8 cellular contexts compared by ENCODE assay signal in the genomic region with DNA sequence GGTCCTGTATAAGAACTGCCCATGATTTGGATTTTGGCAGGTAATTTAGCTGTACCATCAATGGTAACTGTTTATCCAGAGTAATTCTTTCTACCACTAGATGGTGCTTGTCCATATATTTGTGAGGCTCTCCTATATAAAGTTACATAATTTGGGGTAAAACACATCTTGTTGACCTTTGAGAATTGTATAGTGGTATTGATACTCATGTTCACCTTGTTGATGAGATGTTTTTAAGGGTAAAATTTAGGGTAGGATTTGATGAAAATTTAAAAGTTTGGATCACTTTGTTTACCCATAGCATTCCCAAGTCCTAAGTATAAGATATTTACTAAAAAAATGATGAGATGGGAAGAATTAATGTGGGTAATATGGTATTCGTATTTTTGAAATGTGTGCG. TPM values are rescaled to one million over a fixed set of nuclear protein-coding genes. Genes with fewer than 3 reads are reported as not detected.
DNase-seq lines count a peak whose midpoint lies in the region; ATAC-seq, FAIRE-seq and TF ChIP-seq lines count a peak whose summit lies in the region.

No MANE protein-coding gene starts in this region.

- BruUV-seq in K562 (replicated peaks; lab: Mats Ljungman, UMichigan) = no TSS peak

- H3K27ac ChIP-seq in K562 (ENCODE audit: extremely low read depth, low read depth, low read length) (no peak overlapping the region), liver (ENCODE audit: low read depth in 1 of 2, low read length in 2 of 2) (no peak overlapping the region)

- H3K36me3 ChIP-seq in K562 (ENCODE audit: control insufficient read depth, insufficient read depth, low read length) (no peaks in the 10 kb centered on the region), liver (ENCODE audit: control insufficient read depth in 4 of 4, insufficient read depth in 3 of 4, low read depth in 1 of 4, low read length in 3 of 4) (no peaks in the 10 kb centered on the region)

- no peak overlapping the region for H2AFZ ChIP-seq in K562 (ENCODE audit: low read depth, low read length)

- H3K27ac Mint-ChIP-seq in activated naive CD8-positive, alpha-beta T cell treated with anti-CD3 and anti-CD28 coated beads, Interleukin-2, amount 50 U/mL, for 24 hours = no peak overlapping the region

- DNase-seq in NCI-H2107 treated with DMSO at 0.1 percent for 48 hours (lab: John Stamatoyannopoulos, UW; ENCODE audit: unreplicated experiment) (peak; percentile 54), NCI-H2107 (lab: John Stamatoyannopoulos, UW) (no peak), NCI-H2196 treated with DMSO at 0.1 percent for 48 hours (lab: John Stamatoyannopoulos, UW; ENCODE audit: unreplicated experiment) (peak; percentile 6), K562 (ENCODE audit: extremely low read depth in 1 of 4, low spot score in 3 of 4) (peak; percentile 58 to 69 (median 66))
- DNase-seq in activated naive CD8-positive, alpha-beta T cell treated with anti-CD3 and anti-CD28 coated beads, Interleukin-2, amount 50 U/mL, for 24 hours = no peak
- no peak for DNase-seq in stimulated activated CD4-positive, alpha-beta T cell treated with anti-CD3 and anti-CD28 coated beads, Interleukin-15, amount 100 ng/mL, for 24 hours

- H4K20me1 ChIP-seq in K562 (replicated peaks; ENCODE audit: control insufficient read depth, insufficient read depth, low read length) = no peaks in the 10 kb centered on the region

- H3K27me3 Mint-ChIP-seq in activated naive CD8-positive, alpha-beta T cell treated with anti-CD3 and anti-CD28 coated beads, Interleukin-2, amount 50 U/mL, for 24 hours = no peaks in the 10 kb centered on the region

- ATAC-seq in HG02678 (IDR thresholded peaks at IDR 0.05; ENCODE audit: unreplicated experiment) (peak; percentile 64), K562 (peak; percentile 83)
- no peak for ATAC-seq in activated naive CD8-positive, alpha-beta T cell treated with anti-CD3 and anti-CD28 coated beads, Interleukin-2, amount 50 U/mL, for 24 hours

- 7% methylated on average over 2 of the region's 2 CpGs for WGBS in K562 (ENCODE audit: insufficient coverage, low coverage, missing lambda C conversion rate)
- 79% methylated on average over 2 of the region's 2 CpGs for WGBS in liver

- no peak for TF ChIP-seq EP300 in K562 (IDR thresholded peaks at IDR 0.05; ENCODE audit: low read length)

- POLR2A ChIA-PET in K562 (lab: Yijun Ruan, JAX) = interaction anchor here (1.0 to 1.5 kb wide), 5 partner anchors 12 to 31 kb away, joined by 3 to 10 read pairs (median 5); no protein-coding TSS in a partner anchor

- CTCF ChIA-PET in K562 (lab: Yijun Ruan, JAX; ENCODE audit: low intra/inter-chr PET ratio) = interaction anchor here (0.5 to 7.9 kb wide), 8 partner anchors 13 to 143 kb away, joined by 3 to 143 read pairs (median 3); no protein-coding TSS in a partner anchor

- TF ChIP-seq CTCF in K562 (IDR thresholded peaks at IDR 0.05 in 2 of 3, conservative IDR thresholded peaks at IDR 0.05 in 1 of 3; ENCODE audit: insufficient read depth in 2 of 3, low read depth in 1 of 3, low read length in 3 of 3) (peak; percentile 67 to 86 (median 71)), liver (IDR thresholded peaks at IDR 0.05; ENCODE audit: low read depth, low read length, missing input control) (peak; percentile 63)

- peak; percentile 56 for FAIRE-seq in K562 (lab: Jason Lieb, UNC)

- no peaks in the 10 kb centered on the region for H3K36me3 Mint-ChIP-seq in activated naive CD8-positive, alpha-beta T cell treated with anti-CD3 and anti-CD28 coated beads, Interleukin-2, amount 50 U/mL, for 24 hours (ENCODE audit: low read depth)

- TF ChIP-seq RAD21 in K562 (CRISPR knock-in tag; conservative IDR thresholded peaks at IDR 0.05 in 1 of 2, IDR thresholded peaks at IDR 0.05 in 1 of 2) (peak; percentile 86 to 90), liver (IDR thresholded peaks at IDR 0.05) (peak; percentile 77 to 83)

- no peak overlapping the region for H3K4me3 ChIP-seq in K562
- H3K4me3 ChIP-seq in liver (ENCODE audit: low read depth in 1 of 3, low read length in 3 of 3) = no peak overlapping the region

- H3K4me1 ChIP-seq in K562 (replicated peaks in 1 of 2; ENCODE audit: control insufficient read depth in 2 of 2, insufficient read depth in 2 of 2, low read length in 2 of 2) (no peaks in the 10 kb centered on the region; a peak in 1 of 5 replicates), liver (ENCODE audit: control insufficient read depth in 4 of 4, insufficient read depth in 4 of 4, low read length in 3 of 4) (peaks cover 0 to 5% (median 0%) of the 10 kb centered on the region in 4 donors)

- no peaks in the 10 kb centered on the region for H3K79me2 ChIP-seq in K562 (ENCODE audit: control insufficient read depth, insufficient read depth, low read length)

- in situ Hi-C loops in K562 (cut with MboI) = loop anchor here (5.0 kb wide), 1 partner anchor 142 kb away; no protein-coding TSS in a partner anchor

- H3K9me1 ChIP-seq in K562 (ENCODE audit: control insufficient read depth, insufficient read depth, low read length) = no peaks in the 10 kb centered on the region

- H3K4me2 ChIP-seq in K562 (ENCODE audit: insufficient read depth, low read length) = no peak overlapping the region

- TF ChIP-seq POLR2A in K562 (conservative IDR thresholded peaks at IDR 0.05) = no peak

- H3K4me3 Mint-ChIP-seq in activated naive CD8-positive, alpha-beta T cell treated with anti-CD3 and anti-CD28 coated beads, Interleukin-2, amount 50 U/mL, for 24 hours = no peak overlapping the region

- H3K9me3 Mint-ChIP-seq in activated naive CD8-positive, alpha-beta T cell treated with anti-CD3 and anti-CD28 coated beads, Interleukin-2, amount 50 U/mL, for 24 hours = no peaks in the 10 kb centered on the region

- no peaks in the 10 kb centered on the region for H3K9me3 ChIP-seq in K562 (replicated peaks; ENCODE audit: control insufficient read depth, insufficient read depth, low read depth, low read length)
- H3K9me3 ChIP-seq in liver (ENCODE audit: control insufficient read depth in 4 of 4, low read length in 3 of 4) = no peaks in the 10 kb centered on the region

- H3K9ac ChIP-seq in K562 (ENCODE audit: insufficient read depth in 1 of 2, low read depth in 2 of 2, low read length in 2 of 2) (no peak overlapping the region), liver (ENCODE audit: low read depth in 1 of 2, low read length in 2 of 2) (no peak overlapping the region)

- H3K27me3 ChIP-seq in K562 (ENCODE audit: control insufficient read depth in 2 of 2, insufficient read depth in 2 of 2, low read length in 2 of 2) (no peaks in the 10 kb centered on the region), liver (ENCODE audit: control insufficient read depth in 4 of 4, insufficient read depth in 4 of 4, low read length in 3 of 4) (no peaks in the 10 kb centered on the region)

- intact Hi-C loops in K562 (cut with micrococcal nuclease) = loop anchor here (1.0 to 5.0 kb wide), 2 partner anchors 55 to 397 kb away; no protein-coding TSS in a partner anchor

- peaks cover 2% of the 10 kb centered on the region for H3K4me1 Mint-ChIP-seq in activated naive CD8-positive, alpha-beta T cell treated with anti-CD3 and anti-CD28 coated beads, Interleukin-2, amount 50 U/mL, for 24 hours

TF ChIP-seq in K562, 482 proteins besides CTCF, POLR2A, EP300 and RAD21 (continues in another document):
- TF ChIP-seq C11orf30 (IDR thresholded peaks at IDR 0.05; ENCODE audit: low read depth) (no peak), ZNF717 (CRISPR knock-in tag; IDR thresholded peaks at IDR 0.05) (0 out of 2 replicates have a peak, but pooled peaks have one; percentile 66)
- TF ChIP-seq, protein P1, sequence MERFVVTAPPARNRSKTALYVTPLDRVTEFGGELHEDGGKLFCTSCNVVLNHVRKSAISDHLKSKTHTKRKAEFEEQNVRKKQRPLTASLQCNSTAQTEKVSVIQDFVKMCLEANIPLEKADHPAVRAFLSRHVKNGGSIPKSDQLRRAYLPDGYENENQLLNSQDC (CRISPR knock-in tag; IDR thresholded peaks at IDR 0.05) = no peak

TF ChIP-seq in liver, 16 proteins besides CTCF, POLR2A, EP300 and RAD21 (continues in another document):
- no peak for TF ChIP-seq EGR1 (IDR thresholded peaks at IDR 0.05; ENCODE audit: low read depth in 2 of 2)
- no peak for TF ChIP-seq FOXA2 (IDR thresholded peaks at IDR 0.05)
- TF ChIP-seq, protein P2, sequence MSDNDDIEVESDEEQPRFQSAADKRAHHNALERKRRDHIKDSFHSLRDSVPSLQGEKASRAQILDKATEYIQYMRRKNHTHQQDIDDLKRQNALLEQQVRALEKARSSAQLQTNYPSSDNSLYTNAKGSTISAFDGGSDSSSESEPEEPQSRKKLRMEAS (IDR thresholded peaks at IDR 0.05) = no peak

RNA-seq across cellular contexts. Expression of a gene that starts 31.6 kb away (rescaled TPM):
- 99.4 and 111 TPM in 2 replicates for total RNA-seq in K562 (2011; cell fraction: chromatin; rRNA removed; ENCODE audit: low replicate concordance)
- total RNA-seq in K562 (2011; cell fraction: nucleolus; rRNA removed) = 89.4 and 90.1 TPM in 2 replicates
- total RNA-seq in K562 (2011; cell fraction: nucleoplasm; rRNA removed) = 107 and 111 TPM in 2 replicates
- 45.5 and 46.1 TPM in 2 replicates for total RNA-seq in K562 (2014; rRNA removed)
- total RNA-seq in K562 (2014; rRNA removed; fragmentation: Illumina TruSeq; extraction: Trizol) = 23.9 and 24.9 TPM in 2 replicates
- 36.9 and 37.2 TPM in 2 replicates for total RNA-seq in K562 (2015; rRNA removed; fragmentation: Illumina TruSeq; extraction: Trizol)
- 31.1 and 34.1 TPM in 2 replicates for total RNA-seq in K562 (2021)
- 32.7 and 52.8 TPM in 2 replicates for polyA plus RNA-seq in K562 (2011; rRNA removed)
- polyA plus RNA-seq in K562 (2011; cell fraction: cytosol; rRNA removed) = 26.2 and 27.3 TPM in 2 replicates
- polyA plus RNA-seq in K562 (2011; cell fraction: nucleus; rRNA removed) = 40.7 and 45.7 TPM in 2 replicates
- polyA plus RNA-seq in K562 (2012) = 42.1 and 46.6 TPM in 2 replicates
- polyA plus RNA-seq in K562 (2014; fragmentation: Illumina TruSeq; extraction: Trizol) = 41.7 and 56.3 TPM in 2 replicates
- 10 to 100 TPM; 30.9 to 47.6 TPM for polyA plus RNA-seq in K562 (2014; fragmentation: Nextera tagmentation; extraction: Ambion mirVana)
- polyA plus RNA-seq in K562 (2014; rRNA removed) = 28.4 and 42.3 TPM in 2 replicates
- polyA minus RNA-seq in K562 (2011; rRNA and poly(A)+ RNA removed) = 59.1 and 77.6 TPM in 2 replicates
- 21.3 and 32.6 TPM in 2 replicates for polyA minus RNA-seq in K562 (2011; cell fraction: cytosol; rRNA and poly(A)+ RNA removed)
- 66.8 and 85.0 TPM in 2 replicates for polyA minus RNA-seq in K562 (2011; cell fraction: nucleus; rRNA and poly(A)+ RNA removed)
- 10 to 100 TPM; 28.3 to 30.7 TPM for total RNA-seq in liver
- 10 to 100 TPM; 13.5 to 16.9 TPM for polyA plus RNA-seq in liver

Comparison
In these comparisons a context has a peak if more than half of its experiments do, and no peak if none do; other contexts are left out.
1. DNase-seq: peak in NCI-H2107 treated with DMSO at 0.1 percent for 48 hours (single experiment), NCI-H2196 treated with DMSO at 0.1 percent for 48 hours (single experiment) and K562 (4 of 4); none in NCI-H2107 (single experiment), activated naive CD8-positive, alpha-beta T cell treated with anti-CD3 and anti-CD28 coated beads, Interleukin-2, amount 50 U/mL, for 24 hours (single experiment) and stimulated activated CD4-positive, alpha-beta T cell treated with anti-CD3 and anti-CD28 coated beads, Interleukin-15, amount 100 ng/mL, for 24 hours (single experiment).